Comparison of ENCODE assay signal across 19 cellular contexts in genomic region chr5:179309751-179310320, GRCh38. TPM values are rescaled to one million over a fixed set of nuclear protein-coding genes. Genes with fewer than 3 reads are reported as not detected.
DNase-seq lines count a peak whose midpoint lies in the region; ATAC-seq and TF ChIP-seq lines count a peak whose summit lies in the region.
"Had no signal": no experiment of that assay in that cellular context is flagged by ENCODE, and none has a peak within 500 bp of the region (broad histone marks: within the 10 kb centered on the region; RNA-seq: fewer than 3 reads in every experiment).

No MANE protein-coding gene starts in this region.

- H3K27ac ChIP-seq in BLaER1 = peak overlapping the region; percentile 38; the same call in 1 of the 2 replicates
- H3K27ac ChIP-seq in RWPE2 (ENCODE audit: poor library complexity, severe bottlenecking) = no peak overlapping the region
- H3K27ac ChIP-seq in right cardiac atrium (ENCODE audit: low read length) = no peak overlapping the region
- H3K27ac ChIP-seq in thyroid gland = no peak overlapping the region
- H3K27ac ChIP-seq: KMS-11, PC-9 had no signal

- intact Hi-C loops in right cardiac atrium (cut with DNase I) (no loop called here), sciatic nerve (cut with DNase I) (no loop called here), thyroid gland (cut with DNase I) (no loop called here)

- no peak overlapping the region for H3K4me3 ChIP-seq in BLaER1
- H3K4me3 ChIP-seq in RWPE2 (ENCODE audit: severe bottlenecking) = no peak overlapping the region
- H3K4me3 ChIP-seq in right cardiac atrium (ENCODE audit: low read length) = no peak overlapping the region
- H3K4me3 ChIP-seq in thyroid gland (replicated peaks in 1 of 3) = no peak overlapping the region
- H3K4me3 ChIP-seq: PC-9 had no signal

- H4K20me1 ChIP-seq in BLaER1 = no peaks in the 10 kb centered on the region

- H3K9me3 ChIP-seq in BLaER1 (peaks cover 5% of the 10 kb centered on the region), RWPE2 (ENCODE audit: severe bottlenecking) (peaks cover 10% of the 10 kb centered on the region), right cardiac atrium (ENCODE audit: control insufficient read depth, low read length) (no peaks in the 10 kb centered on the region), thyroid gland (no peaks in the 10 kb centered on the region)

- no peak for TF ChIP-seq POLR2A in thyroid gland (IDR thresholded peaks at IDR 0.05)

- H3K27me3 ChIP-seq in BLaER1 = no peaks in the 10 kb centered on the region
- no peaks in the 10 kb centered on the region for H3K27me3 ChIP-seq in RWPE2 (ENCODE audit: insufficient read depth, poor library complexity, severe bottlenecking)
- no peaks in the 10 kb centered on the region for H3K27me3 ChIP-seq in right cardiac atrium (ENCODE audit: control insufficient read depth, insufficient read depth)
- H3K27me3 ChIP-seq in thyroid gland = no peaks in the 10 kb centered on the region

- 94% methylated on average over 10 of the region's 10 CpGs for WGBS in right cardiac atrium
- 76 to 95% methylated on average over 3 to 10 of the region's 10 CpGs for WGBS in thyroid gland, 2 donors

- ATAC-seq in RWPE2 (ENCODE audit: low read depth) (no peak), right cardiac atrium (no peak), sciatic nerve (no peak)

- peak overlapping the region; percentile 56 for H3K4me2 ChIP-seq in BLaER1
- H3K4me2 ChIP-seq: KMS-11, PC-9 had no signal

- no peak for TF ChIP-seq CTCF in RWPE2 (IDR thresholded peaks at IDR 0.05; ENCODE audit: poor library complexity, severe bottlenecking)
- TF ChIP-seq CTCF in thyroid gland (IDR thresholded peaks at IDR 0.05) = no peak

- H3K36me3 ChIP-seq in BLaER1 (no peaks in the 10 kb centered on the region), RWPE2 (ENCODE audit: low read depth) (no peaks in the 10 kb centered on the region), thyroid gland (no peaks in the 10 kb centered on the region)

- no peak overlapping the region for H3K9ac ChIP-seq in BLaER1
- H3K9ac ChIP-seq: KMS-11 had no signal

- H3K4me1 ChIP-seq in BLaER1 (peaks cover 31% of the 10 kb centered on the region), RWPE2 (ENCODE audit: insufficient read depth, poor library complexity, severe bottlenecking) (no peaks in the 10 kb centered on the region), right cardiac atrium (ENCODE audit: control insufficient read depth, insufficient read depth, low read length) (no peaks in the 10 kb centered on the region), thyroid gland (peaks cover 4 to 8% of the 10 kb centered on the region in 2 donors)
- H3K4me1 ChIP-seq: Caco-2 had no signal

- DNase-seq in RWPE2 (ENCODE audit: low spot score) (peak; percentile 54), right cardiac atrium (peak in 2 of 3 donors; percentile 7 to 30), sciatic nerve (ENCODE audit: low spot score) (peak; percentile 26), NCI-H128 (lab: John Stamatoyannopoulos, UW; ENCODE audit: unreplicated experiment) (no peak), thyroid gland (no peak), middle frontal gyrus (ENCODE audit: extremely low spot score, low spot score) (no peak)
- DNase-seq in activated naive CD4-positive, alpha-beta T cell treated with anti-CD3 and anti-CD28 coated beads, Interleukin-2, amount 50 U/mL, for 16 hours = no peak
- DNase-seq: H7, HFFc6, MV-4-11, NCI-H1417 treated with DMSO at 0.1 percent for 48 hours, NCI-H1930, NCI-H526, PC-9 had no signal

RNA-seq across cellular contexts. Expression of gene ADAMTS2, which starts 35.4 kb away (rescaled TPM):
- total RNA-seq in right cardiac atrium = 10 to 100 TPM; 11.9 to 23.2 (median 18.0) TPM
- polyA plus RNA-seq in right cardiac atrium = 7.0 TPM
- total RNA-seq in sciatic nerve = 25.3 TPM
- 10 to 100 TPM in 1 of 4 donors, 1 to 10 TPM in 3; 3.5 to 16.2 (median 7.3) TPM for total RNA-seq in thyroid gland
- total RNA-seq: HT-29, PC-9, SK-MEL-5 had no signal

Comparison
In these comparisons a context has a peak if more than half of its experiments do, and no peak if none do; other contexts are left out.
1. DNase-seq: peak in RWPE2 (single experiment), right cardiac atrium (2 of 3) and sciatic nerve (single experiment); none in NCI-H128 (single experiment), thyroid gland (0 of 2), middle frontal gyrus (single experiment) and activated naive CD4-positive, alpha-beta T cell treated with anti-CD3 and anti-CD28 coated beads, Interleukin-2, amount 50 U/mL, for 16 hours (single experiment).